10 cellular contexts compared by ENCODE assay signal in genomic region chr20:21117521-21117920, GRCh38. TPM values are rescaled to one million over a fixed set of nuclear protein-coding genes. Genes with fewer than 3 reads are reported as not detected.
"Had no signal": no experiment of that assay in that cellular context is flagged by ENCODE, and none has a peak within 500 bp of the region (broad histone marks: within the 10 kb centered on the region; RNA-seq: fewer than 3 reads in every experiment).

No MANE protein-coding gene starts in this region.

- H3K4me3 ChIP-seq: HAP-1 had no signal

- H3K9ac ChIP-seq: KMS-11 had no signal

- H3K4me2 ChIP-seq: KMS-11 had no signal

- DNase-seq: GOT3, H7, IMR-90, Karpas-422, KBM-7 had no signal

- H3K4me1 ChIP-seq: HAP-1 had no signal

- H3K36me3 ChIP-seq: HAP-1 had no signal

- H3K27ac ChIP-seq: HL-60, KMS-11 had no signal

- H3K9me3 ChIP-seq: HAP-1 had no signal

RNA-seq across cellular contexts. Expression of gene LINC00237, which starts 11.4 kb away (rescaled TPM):
- total RNA-seq: H4, HT1080, IMR-90 had no signal
- polyA plus RNA-seq: IMR-90 had no signal
